8 cellular contexts compared by ENCODE assay signal in the genomic region with DNA sequence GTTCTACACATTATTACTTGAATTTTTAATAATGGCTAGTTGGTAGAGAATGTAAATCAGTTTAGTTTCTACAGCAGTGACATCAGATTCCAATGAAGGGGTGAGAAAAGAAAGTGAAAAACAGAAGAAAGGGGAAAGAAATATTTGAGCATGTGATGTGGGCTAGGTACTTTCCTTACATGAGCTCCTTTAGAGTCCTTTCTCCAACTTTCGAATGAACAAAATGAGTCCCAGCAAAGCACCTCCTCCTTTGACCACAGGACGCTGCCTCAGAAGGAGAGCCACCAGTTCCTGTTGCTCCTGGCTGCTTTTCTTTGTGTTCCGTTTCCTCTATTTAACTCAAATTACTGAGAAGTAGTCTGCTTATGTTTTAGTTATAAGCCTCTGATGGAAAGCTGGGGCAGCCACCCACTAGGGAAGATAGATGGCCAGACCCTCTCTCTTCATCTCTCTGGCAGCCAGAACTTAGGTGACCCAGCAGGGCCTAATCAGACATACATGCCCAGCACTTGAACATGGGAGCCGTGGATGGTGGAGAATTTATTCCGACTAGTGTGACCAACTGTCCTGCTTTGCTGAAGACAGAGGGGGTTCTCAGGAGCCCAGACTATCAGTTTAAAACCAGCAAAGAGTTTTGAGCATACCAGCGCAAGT.
DNase-seq lines count a peak whose midpoint lies in the region; ATAC-seq and TF ChIP-seq lines count a peak whose summit lies in the region.

No MANE protein-coding gene starts in this region.

- no peak overlapping the region for H3K18ac ChIP-seq in H9 (ENCODE audit: insufficient read length, low read depth, low read length)

- no peak overlapping the region for H3K56ac ChIP-seq in H9 (ENCODE audit: insufficient read length, low read depth, low read length)

- peak; percentile 91 for ATAC-seq in GM19452 (IDR thresholded peaks at IDR 0.05; ENCODE audit: unreplicated experiment)
- ATAC-seq in HG03139 (IDR thresholded peaks at IDR 0.05; ENCODE audit: unreplicated experiment) = peak; percentile 47
- peak; percentile 80 for ATAC-seq in activated CD8-positive, alpha-beta T cell treated with anti-CD3 and anti-CD28 coated beads for 36 hours
- ATAC-seq in left lobe of liver = no peak

- no peak overlapping the region for H3K9ac ChIP-seq in H9 (ENCODE audit: extremely low read depth, insufficient read length, low read length)

- H2BK120ac ChIP-seq in H9 (ENCODE audit: low read depth, low read length, poor library complexity, severe bottlenecking) = no peak overlapping the region

- H3K4ac ChIP-seq in H9 (ENCODE audit: low read depth, low read length) = no peak overlapping the region

- no peak overlapping the region for H4K5ac ChIP-seq in H9 (ENCODE audit: insufficient read length, low read depth, low read length)

- no peak overlapping the region for H3K23ac ChIP-seq in H9 (ENCODE audit: insufficient read length, low read depth, low read length)

- H3K4me2 ChIP-seq in H9 (ENCODE audit: insufficient read depth, insufficient read length, low read length) = no peak overlapping the region

- no peak overlapping the region for H2AFZ ChIP-seq in H9 (ENCODE audit: low read length)

- no peak overlapping the region for H2BK5ac ChIP-seq in H9 (ENCODE audit: insufficient read length, low read length)

- H2AK5ac ChIP-seq in H9 (ENCODE audit: insufficient read length, low read length) = no peak overlapping the region

- no peaks in the 10 kb centered on the region for H3K79me1 ChIP-seq in H9 (ENCODE audit: insufficient read depth, low read depth, low read length, poor library complexity, severe bottlenecking)

- no peak overlapping the region for H2BK15ac ChIP-seq in H9 (ENCODE audit: low read depth, low read length)

- no peak overlapping the region for H4K91ac ChIP-seq in H9 (ENCODE audit: insufficient read length, low read depth, low read length)

- no peak for TF ChIP-seq CTCF in GM10248 (IDR thresholded peaks at IDR 0.05; ENCODE audit: control extremely low read depth, extremely low read depth, low read depth, missing control alignments)
- TF ChIP-seq CTCF in activated CD8-positive, alpha-beta T cell treated with anti-CD3 and anti-CD28 coated beads for 36 hours (IDR thresholded peaks at IDR 0.05) = no peak
- TF ChIP-seq CTCF in H9 (conservative IDR thresholded peaks at IDR 0.05) = no peak

- peaks cover 2% of the 10 kb centered on the region for H3K9me3 Mint-ChIP-seq in activated CD8-positive, alpha-beta T cell treated with anti-CD3 and anti-CD28 coated beads for 36 hours
- peaks cover 4 to 5% of the 10 kb centered on the region in 2 experiments; a peak in 3 of 5 replicates for H3K9me3 Mint-ChIP-seq in H9

- no peak overlapping the region for H3K27ac Mint-ChIP-seq in activated CD8-positive, alpha-beta T cell treated with anti-CD3 and anti-CD28 coated beads for 36 hours
- peak overlapping the region in 1 of 3 experiments; percentile 75; a peak in 1 of 7 replicates for H3K27ac Mint-ChIP-seq in H9

- DNase-seq in GM10248 (ENCODE audit: extremely low spot score) (peak; percentile 68), H9 (no peak), left lobe of liver (ENCODE audit: low spot score) (no peak), SW480 (ENCODE audit: low spot score) (no peak), NCI-H2227 (lab: John Stamatoyannopoulos, UW; ENCODE audit: unreplicated experiment) (no peak)
- peak; percentile 37 for DNase-seq in activated CD8-positive, alpha-beta T cell treated with anti-CD3 and anti-CD28 coated beads for 36 hours

- H3K9me3 ChIP-seq in H9 (ENCODE audit: control insufficient read depth, low read depth, low read length) = no peaks in the 10 kb centered on the region

- no peaks in the 10 kb centered on the region for H3K4me1 ChIP-seq in H9 (ENCODE audit: insufficient read depth, low read length)

- no peak overlapping the region for H3K27ac ChIP-seq in H9 (ENCODE audit: insufficient read length, low read depth, low read length)

- H3K23me2 ChIP-seq in H9 (ENCODE audit: insufficient read length, low read depth, low read length, poor library complexity, severe bottlenecking) = no peaks in the 10 kb centered on the region

- POLR2A ChIA-PET in GM10248 (lab: Yijun Ruan, JAX) = no interaction called here
- POLR2A ChIA-PET in activated CD8-positive, alpha-beta T cell treated with anti-CD3 and anti-CD28 coated beads for 36 hours (lab: Charles Lee) = no interaction called here

- H4K8ac ChIP-seq in H9 (replicated peaks; ENCODE audit: insufficient read length, low read depth, low read length) = no peak overlapping the region

- H3K27me3 Mint-ChIP-seq in activated CD8-positive, alpha-beta T cell treated with anti-CD3 and anti-CD28 coated beads for 36 hours = peaks cover 3% of the 10 kb centered on the region
- H3K27me3 Mint-ChIP-seq in H9 (ENCODE audit: low read depth) = no peaks in the 10 kb centered on the region

- no peak overlapping the region for H3K4me3 Mint-ChIP-seq in activated CD8-positive, alpha-beta T cell treated with anti-CD3 and anti-CD28 coated beads for 36 hours
- no peak overlapping the region for H3K4me3 Mint-ChIP-seq in H9

- H2BK12ac ChIP-seq in H9 (ENCODE audit: insufficient read length, low read depth, low read length) = no peak overlapping the region

- no peak overlapping the region for H3K14ac ChIP-seq in H9 (ENCODE audit: insufficient read depth, low read length)

- no peaks in the 10 kb centered on the region for H3K79me2 ChIP-seq in H9 (ENCODE audit: insufficient read depth, low read length)

- no peaks in the 10 kb centered on the region for H4K20me1 ChIP-seq in H9 (ENCODE audit: control insufficient read depth, insufficient read depth, insufficient read length)

- no peak overlapping the region for H3T11ph ChIP-seq in H9 (ENCODE audit: low read length)

- H3K27me3 ChIP-seq in H9 (ENCODE audit: insufficient read depth, low read length) = no peaks in the 10 kb centered on the region

- H3K36me3 Mint-ChIP-seq in activated CD8-positive, alpha-beta T cell treated with anti-CD3 and anti-CD28 coated beads for 36 hours (ENCODE audit: low read depth) = peaks cover 3% of the 10 kb centered on the region
- H3K36me3 Mint-ChIP-seq in H9 (ENCODE audit: insufficient read depth in 1 of 3, low read depth in 3 of 3) = no peaks in the 10 kb centered on the region; a peak in 3 of 7 replicates

- H2BK20ac ChIP-seq in H9 (ENCODE audit: low read depth, low read length, poor library complexity, severe bottlenecking) = no peak overlapping the region

- peaks cover 5% of the 10 kb centered on the region for H3K4me1 Mint-ChIP-seq in activated CD8-positive, alpha-beta T cell treated with anti-CD3 and anti-CD28 coated beads for 36 hours (ENCODE audit: low read depth)
- peaks cover 0 to 3% of the 10 kb centered on the region in 2 experiments; a peak in 1 of 4 replicates for H3K4me1 Mint-ChIP-seq in H9

- CTCF ChIA-PET in GM10248 (lab: Yijun Ruan, JAX) = interaction anchor here (1.0 to 1.5 kb wide), 3 partner anchors 9 to 67 kb away, joined by 3 read pairs; no protein-coding TSS in a partner anchor
- CTCF ChIA-PET in activated CD8-positive, alpha-beta T cell treated with anti-CD3 and anti-CD28 coated beads for 36 hours (lab: Charles Lee) = interaction anchor here (0.7 kb wide), 1 partner anchor 15 kb away, joined by 4 read pairs; no protein-coding TSS in a partner anchor

- WGBS in H9 (ENCODE audit: extremely low coverage, insufficient read length, low lambda C conversion rate) = no CpG with 5 or more reads among the region's 6 CpGs

- intact Hi-C loops in activated CD8-positive, alpha-beta T cell treated with anti-CD3 and anti-CD28 coated beads for 36 hours (cut with micrococcal nuclease) = no loop called here

Comparison
In these comparisons a context has a peak if more than half of its experiments do, and no peak if none do; other contexts are left out.
1. DNase-seq: peak in GM10248 (single experiment) and activated CD8-positive, alpha-beta T cell treated with anti-CD3 and anti-CD28 coated beads for 36 hours (single experiment); none in H9 (single experiment), left lobe of liver (single experiment), SW480 (single experiment) and NCI-H2227 (single experiment).